1 cellular context compared by ENCODE assay signal in the genomic region with DNA sequence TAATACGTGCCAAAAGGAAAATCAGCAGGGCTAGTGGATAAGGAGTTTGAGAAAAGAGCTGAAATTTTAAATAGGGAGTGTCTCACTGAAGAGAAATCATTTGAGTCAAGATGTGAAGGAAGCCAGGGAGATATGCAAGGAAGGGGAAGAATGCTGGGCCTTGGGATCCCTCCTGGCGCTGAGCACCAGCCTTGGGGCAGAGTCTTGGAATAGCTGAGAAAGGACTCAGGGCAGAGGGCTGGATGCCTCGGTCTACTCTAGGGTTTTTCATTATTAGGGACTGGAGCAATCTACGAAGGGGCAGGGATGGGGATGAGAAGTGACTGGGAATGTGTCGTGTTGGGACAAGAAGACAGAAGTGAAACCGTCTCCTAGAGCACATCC.
TF ChIP-seq lines count a peak whose summit lies in the region.

No MANE protein-coding gene starts in this region.

TF ChIP-seq in endothelial cell of umbilical vein, 7 proteins besides CTCF, POLR2A, EP300 and RAD21:
- TF ChIP-seq FOS (IDR thresholded peaks at IDR 0.05; ENCODE audit: borderline replicate concordance, insufficient read depth, low read length): no peak
- no peak for TF ChIP-seq JUN (IDR thresholded peaks at IDR 0.05; ENCODE audit: borderline replicate concordance, insufficient read depth, insufficient read length, low read depth)
- no peak for TF ChIP-seq MYC (IDR thresholded peaks at IDR 0.05; ENCODE audit: low read depth, low read length)
- TF ChIP-seq POLR2AphosphoS5 (IDR thresholded peaks at IDR 0.05; ENCODE audit: insufficient read depth, low read depth, low read length): no peak
